8 cellular contexts compared by ENCODE assay signal in the genomic region with DNA sequence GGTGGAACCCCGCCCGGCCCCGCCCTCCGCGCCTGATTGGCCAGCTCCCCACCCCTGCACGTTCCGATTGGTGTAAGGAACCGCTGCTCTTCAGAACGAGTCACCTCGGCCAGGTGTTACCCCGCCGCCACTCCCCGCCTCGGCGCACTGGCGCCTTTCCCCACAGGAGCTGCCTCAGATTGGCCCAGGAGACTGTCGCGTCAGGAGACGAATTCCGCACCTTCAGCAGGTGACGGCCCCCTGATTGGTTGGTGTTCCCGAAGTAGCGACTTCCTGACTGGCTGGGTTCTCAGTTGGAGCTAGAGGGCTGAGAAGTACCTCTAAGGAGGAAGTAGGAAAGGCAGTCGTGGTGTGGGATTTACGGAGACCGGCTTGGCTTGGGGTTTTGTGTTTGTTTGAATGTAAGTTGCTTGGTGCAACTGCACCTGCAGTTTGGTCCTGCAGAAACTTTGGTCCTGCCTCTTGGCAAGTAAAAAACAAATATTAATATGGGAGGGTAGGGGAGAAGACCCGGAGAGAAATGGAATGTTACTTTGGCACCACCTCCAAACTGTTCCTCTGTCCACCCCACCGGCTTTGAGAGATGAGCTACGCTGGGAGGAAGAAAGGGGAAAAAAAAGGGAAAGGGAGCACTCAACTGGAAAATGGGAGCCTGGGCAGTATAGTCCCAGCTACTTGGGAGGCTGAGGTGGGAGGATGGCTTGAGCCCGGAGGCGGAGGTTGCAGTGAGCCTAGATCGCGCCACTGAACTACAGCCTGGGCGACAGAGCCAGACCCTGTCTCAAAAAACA. TPM values are rescaled to one million over a fixed set of nuclear protein-coding genes. Genes with fewer than 3 reads are reported as not detected.
A peak's percentile ranks its signal among the peaks of the same experiment; 100 is the strongest.
DNase-seq lines count a peak whose midpoint lies in the region; ATAC-seq and TF ChIP-seq lines count a peak whose summit lies in the region.

No MANE protein-coding gene starts in this region.

- TF ChIP-seq CTCF in GM12875 (IDR thresholded peaks at IDR 0.05; ENCODE audit: borderline replicate concordance, insufficient read depth, low read depth, low read length) = no peak

- DNase-seq in NCI-H128 (lab: John Stamatoyannopoulos, UW; ENCODE audit: unreplicated experiment) = peak; percentile 98
- DNase-seq in T-helper 1 cell = peak; percentile 80 to 91 (median 91)
- peak in 39 of 56 donors; percentile 11 to 72 (median 39) for DNase-seq in amygdala (lab: John Stamatoyannopoulos, UW)
- peak in 29 of 51 donors; percentile 8 to 74 (median 34) for DNase-seq in hypothalamus (lab: John Stamatoyannopoulos, UW)
- peak; percentile 91 for DNase-seq in renal cortical epithelial cell (ENCODE audit: low read depth)
- no peak for DNase-seq in HCEC 1CT

- peak overlapping the region; percentile 70 for H3K4me3 ChIP-seq in GM12875 (ENCODE audit: low read depth, low read length)

- ATAC-seq in HG02678 (IDR thresholded peaks at IDR 0.05; ENCODE audit: unreplicated experiment) = peak; percentile 88

RNA-seq across cellular contexts. Expression of a gene that starts 0.4 kb away (rescaled TPM):
- 145 and 248 TPM in 2 replicates for total RNA-seq in renal cortical epithelial cell

RNA-seq across cellular contexts. Expression of a gene that starts 17.4 kb away (rescaled TPM):
- 45.1 and 106 TPM in 2 replicates for total RNA-seq in renal cortical epithelial cell

RNA-seq across cellular contexts. Expression of a gene that starts 24.4 kb away (rescaled TPM):
- 61.1 and 80.9 TPM in 2 replicates for total RNA-seq in renal cortical epithelial cell

RNA-seq across cellular contexts. Expression of a gene that starts 48.3 kb away (rescaled TPM):
- 0.17 TPM in 1 of 2 replicates, not detected in the other for total RNA-seq in renal cortical epithelial cell
